ENCODE assay signal across 8 cellular contexts in genomic region chr18:62584241-62585120, GRCh38.
DNase-seq lines count a peak whose midpoint lies in the region; ATAC-seq and TF ChIP-seq lines count a peak whose summit lies in the region.

No MANE protein-coding gene starts in this region.

- no peak overlapping the region for H2BK20ac ChIP-seq in IMR-90 (ENCODE audit: low read depth, low read length)

- no peaks in the 10 kb centered on the region for H3K9me3 Mint-ChIP-seq in activated T-cell treated with anti-CD3 and anti-CD28 coated beads, Interleukin-2, amount 50 U/mL, for 72 hours
- peaks cover 10% of the 10 kb centered on the region for H3K9me3 Mint-ChIP-seq in nephron progenitor cell

- peaks cover 4 to 10% of the 10 kb centered on the region in 2 donors for H3K36me3 Mint-ChIP-seq in activated T-cell treated with anti-CD3 and anti-CD28 coated beads, Interleukin-2, amount 50 U/mL, for 72 hours (ENCODE audit: insufficient read depth in 2 of 2)
- H3K36me3 Mint-ChIP-seq in nephron progenitor cell (ENCODE audit: low read depth), result peaks cover 12% of the 10 kb centered on the region

- H3K4me1 ChIP-seq in IMR-90 (ENCODE audit: control insufficient read depth, insufficient read depth, low read length) (peaks cover 1% of the 10 kb centered on the region; the same call in 1 of the 2 replicates), PC-3 (ENCODE audit: insufficient read depth, low read length) (peaks cover 4% of the 10 kb centered on the region), fibroblast of lung (ENCODE audit: control insufficient read depth, extremely low read depth, insufficient read depth, low read length) (no peaks in the 10 kb centered on the region)

- peaks cover 46% of the 10 kb centered on the region for H3K4me1 Mint-ChIP-seq in activated T-cell treated with anti-CD3 and anti-CD28 coated beads, Interleukin-2, amount 50 U/mL, for 72 hours (ENCODE audit: low read depth)
- peaks cover 38% of the 10 kb centered on the region for H3K4me1 Mint-ChIP-seq in nephron progenitor cell

- H4K91ac ChIP-seq in IMR-90 (ENCODE audit: insufficient read depth, low read depth, low read length), result no peak overlapping the region; the same call in 1 of the 2 replicates

- dilution Hi-C loops in IMR-90 (cut with HindIII; ENCODE audit: low sequenced_read_pairs, unreplicated experiment), result no loop called here

- peak overlapping the region; percentile 48; the same call in 1 of the 2 replicates for H3K4me2 ChIP-seq in IMR-90 (ENCODE audit: low read depth, low read length)
- no peak overlapping the region for H3K4me2 ChIP-seq in PC-3 (ENCODE audit: low read length)
- no peak overlapping the region for H3K4me2 ChIP-seq in fibroblast of lung (ENCODE audit: extremely low read depth, insufficient read depth, low read length)

- 43% methylated on average over 6 of the region's 23 CpGs; no CpG with 5 or more reads in 1 of the 2 experiments for WGBS in IMR-90 (ENCODE audit: extremely low coverage in 2 of 2, insufficient read length in 1 of 2), 2 experiments

- H2BK120ac ChIP-seq in IMR-90 (ENCODE audit: low read depth, low read length), result no peak overlapping the region

- peak overlapping the region; percentile 42 to 75 for H3K4me3 Mint-ChIP-seq in activated T-cell treated with anti-CD3 and anti-CD28 coated beads, Interleukin-2, amount 50 U/mL, for 72 hours
- peak overlapping the region; percentile 70 for H3K4me3 Mint-ChIP-seq in nephron progenitor cell

- H3K4me3 ChIP-seq in IMR-90 (ENCODE audit: insufficient read depth, low read depth, low read length), result no peak overlapping the region
- no peak overlapping the region for H3K4me3 ChIP-seq in PC-3 (ENCODE audit: low read length)
- H3K4me3 ChIP-seq in fibroblast of lung (replicated peaks in 1 of 4; ENCODE audit: control extremely low read depth in 1 of 4, insufficient read depth in 1 of 4, low read depth in 3 of 4, low read length in 4 of 4), result peak overlapping the region in 2 of 4 experiments; percentile 17 to 32

- TF ChIP-seq RAD21 in IMR-90 (IDR thresholded peaks at IDR 0.05; ENCODE audit: low read length), result peak; percentile 91

- in situ Hi-C loops in IMR-90 (cut with MboI; ENCODE audit: low sequenced_read_pairs), result loop anchor here (5.0 kb wide), 1 partner anchor 398 kb away; no protein-coding TSS in a partner anchor

- peak overlapping the region in 1 of 2 experiments; percentile 59; a peak in 1 of 4 replicates for H4K8ac ChIP-seq in IMR-90 (ENCODE audit: low read depth in 2 of 2, low read length in 2 of 2)

- no peaks in the 10 kb centered on the region for H3K9me1 ChIP-seq in IMR-90 (ENCODE audit: insufficient read depth, low read length)

- H3K4ac ChIP-seq in IMR-90 (ENCODE audit: low read depth, low read length), result no peak overlapping the region

- CTCF ChIA-PET in IMR-90 (lab: Yijun Ruan, JAX), result interaction anchor here (0.6 to 1.2 kb wide), 8 partner anchors 12 to 432 kb away, joined by 3 to 5 read pairs (median 3); partner anchors contain the start of gene PHLPP1
- CTCF ChIA-PET in PC-3 (lab: Charles Lee), result interaction anchor here (0.9 kb wide), 2 partner anchors 18 to 159 kb away, joined by 3 read pairs; no protein-coding TSS in a partner anchor

- BruUV-seq in IMR-90 (replicated peaks; lab: Mats Ljungman, UMichigan) (no TSS peak), PC-3 (replicated peaks; lab: Mats Ljungman, UMichigan) (no TSS peak)

- POLR2A ChIA-PET in IMR-90 (lab: Charles Lee; ENCODE audit: unreplicated experiment), result no interaction called here
- POLR2A ChIA-PET in PC-3 (lab: Charles Lee; ENCODE audit: unreplicated experiment), result no interaction called here

- no peaks in the 10 kb centered on the region for H3K79me1 ChIP-seq in IMR-90 (ENCODE audit: low read depth in 1 of 2, low read length in 2 of 2)

- no peak overlapping the region for H2BK15ac ChIP-seq in IMR-90 (ENCODE audit: low read depth, low read length)

- ATAC-seq in GM21526 (IDR thresholded peaks at IDR 0.05; ENCODE audit: low FRiP score, unreplicated experiment), result peak; percentile 82
- peak; percentile 93 for ATAC-seq in IMR-90 (ENCODE audit: low read depth)
- ATAC-seq in PC-3, result peak; percentile 83
- ATAC-seq in activated T-cell treated with anti-CD3 and anti-CD28 coated beads, Interleukin-2, amount 50 U/mL, for 72 hours (replicated peaks in 1 of 2), result peak; percentile 58 to 62
- peak; percentile 78 for ATAC-seq in stimulated activated naive CD8-positive, alpha-beta T cell treated with anti-CD3 and anti-CD28 coated beads, Interleukin-15, Interleukin-2, amounts not matched to agents 100 U/mL and 50 U/mL, for 24 hours

- H3K27me3 ChIP-seq in IMR-90 (ENCODE audit: control insufficient read depth, insufficient read depth, low read length), result peaks cover 3% of the 10 kb centered on the region; the same call in 1 of the 2 replicates
- H3K27me3 ChIP-seq in PC-3 (ENCODE audit: low read length), result no peaks in the 10 kb centered on the region
- H3K27me3 ChIP-seq in fibroblast of lung (ENCODE audit: control insufficient read depth, insufficient read depth, low read length), result no peaks in the 10 kb centered on the region

- H3K23ac ChIP-seq in IMR-90 (ENCODE audit: low read depth, low read length), result no peak overlapping the region

- H3K27ac ChIP-seq in IMR-90 (ENCODE audit: insufficient read depth, low read length), result no peak overlapping the region
- H3K27ac ChIP-seq in PC-3 (ENCODE audit: low read length), result no peak overlapping the region
- H3K27ac ChIP-seq in fibroblast of lung (ENCODE audit: insufficient read depth, low read length), result no peak overlapping the region

- no peak overlapping the region; the same call in 1 of the 2 replicates for H4K5ac ChIP-seq in IMR-90 (ENCODE audit: low read depth, low read length)

- H3K9ac ChIP-seq in IMR-90 (ENCODE audit: low read depth, low read length) (no peak overlapping the region; the same call in 1 of the 2 replicates), PC-3 (ENCODE audit: low read length) (no peak overlapping the region), fibroblast of lung (ENCODE audit: insufficient read depth, low read length) (no peak overlapping the region)

- H2AFZ ChIP-seq in IMR-90 (replicated peaks; ENCODE audit: low read length, poor library complexity), result peak overlapping the region; percentile 89
- no peak overlapping the region for H2AFZ ChIP-seq in PC-3 (ENCODE audit: low read length)
- H2AFZ ChIP-seq in fibroblast of lung (ENCODE audit: low read length), result peak overlapping the region; percentile 59

- no peaks in the 10 kb centered on the region for H3K27me3 Mint-ChIP-seq in activated T-cell treated with anti-CD3 and anti-CD28 coated beads, Interleukin-2, amount 50 U/mL, for 72 hours (ENCODE audit: low read depth)
- peaks cover 15% of the 10 kb centered on the region for H3K27me3 Mint-ChIP-seq in nephron progenitor cell (ENCODE audit: low read depth, poor library complexity)

- H2BK5ac ChIP-seq in IMR-90 (ENCODE audit: low read depth, low read length, poor library complexity, severe bottlenecking), result no peak overlapping the region

- H3K9me2 ChIP-seq in PC-3 (replicated peaks; ENCODE audit: low read length), result no peaks in the 10 kb centered on the region

- H3K9me3 ChIP-seq in IMR-90 (ENCODE audit: control insufficient read depth, insufficient read depth, low read length) (no peaks in the 10 kb centered on the region), PC-3 (ENCODE audit: low read length) (no peaks in the 10 kb centered on the region), fibroblast of lung (ENCODE audit: control insufficient read depth, insufficient read depth, low read depth, low read length) (no peaks in the 10 kb centered on the region)

- peak overlapping the region; percentile 29 for H3K27ac Mint-ChIP-seq in activated T-cell treated with anti-CD3 and anti-CD28 coated beads, Interleukin-2, amount 50 U/mL, for 72 hours
- H3K27ac Mint-ChIP-seq in nephron progenitor cell, result no peak overlapping the region

- no peaks in the 10 kb centered on the region for H3K79me2 ChIP-seq in PC-3 (ENCODE audit: low read length)
- no peaks in the 10 kb centered on the region for H3K79me2 ChIP-seq in fibroblast of lung (ENCODE audit: control insufficient read depth, insufficient read depth, low read length)

- no peaks in the 10 kb centered on the region; the same call in 1 of the 2 replicates for H3K36me3 ChIP-seq in IMR-90 (ENCODE audit: control insufficient read depth, insufficient read depth, low read length)
- H3K36me3 ChIP-seq in PC-3 (ENCODE audit: low read depth, low read length), result no peaks in the 10 kb centered on the region; the same call in 1 of the 2 replicates
- no peaks in the 10 kb centered on the region for H3K36me3 ChIP-seq in fibroblast of lung (ENCODE audit: control insufficient read depth, insufficient read depth, low read length)

- H2AK5ac ChIP-seq in IMR-90 (ENCODE audit: low read depth, low read length), result no peak overlapping the region

- no peak overlapping the region for H3K18ac ChIP-seq in IMR-90 (ENCODE audit: low read depth, low read length)

- no peaks in the 10 kb centered on the region for H3F3A ChIP-seq in PC-3 (ENCODE audit: low read length, unreplicated experiment)

- TF ChIP-seq POLR2A in IMR-90 (IDR thresholded peaks at IDR 0.05; ENCODE audit: low read depth, low read length), result no peak

- H3K56ac ChIP-seq in IMR-90 (ENCODE audit: extremely low read depth, insufficient read depth, low read length), result no peak overlapping the region

- TF ChIP-seq CTCF in IMR-90 (conservative IDR thresholded peaks at IDR 0.05; ENCODE audit: low read depth, low read length) (peak; percentile 99), PC-3 (conservative IDR thresholded peaks at IDR 0.05; ENCODE audit: low read depth, low read length) (peak; percentile 97), fibroblast of lung (conservative IDR thresholded peaks at IDR 0.05 in 1 of 2, IDR thresholded peaks at IDR 0.05 in 1 of 2; ENCODE audit: low read depth in 1 of 2, low read length in 2 of 2) (peak; percentile 98 to 99), nephron progenitor cell (IDR thresholded peaks at IDR 0.05) (peak; percentile 95)

- peak; percentile 97 for DNase-seq in DMS53 (lab: John Stamatoyannopoulos, UW)
- DNase-seq in IMR-90, result peak; percentile 88
- peak; percentile 90 for DNase-seq in PC-3
- peak; percentile 87 for DNase-seq in activated T-cell treated with anti-CD3 and anti-CD28 coated beads, Interleukin-2, amount 50 U/mL, for 72 hours
- peak; percentile 78 to 91 for DNase-seq in fibroblast of lung (ENCODE audit: low read depth in 2 of 2)
- DNase-seq in nephron progenitor cell, result peak; percentile 85
- peak; percentile 84 for DNase-seq in stimulated activated naive CD8-positive, alpha-beta T cell treated with anti-CD3 and anti-CD28 coated beads, Interleukin-15, Interleukin-2, amounts not matched to agents 100 U/mL and 50 U/mL, for 24 hours

- no peak overlapping the region for H2AK9ac ChIP-seq in IMR-90 (replicated peaks; ENCODE audit: low read depth, low read length, poor library complexity)

- intact Hi-C loops in IMR-90 (cut with micrococcal nuclease), result loop anchor here (1.0 to 10.0 kb wide), 5 partner anchors 61 to 740 kb away; partner anchors contain the start of gene ZCCHC2
- intact Hi-C loops in PC-3 (cut with micrococcal nuclease), result loop anchor here (1.0 to 10.0 kb wide), 8 partner anchors 29 to 740 kb away; partner anchors contain the start of genes PHLPP1 and TNFRSF11A

- H4K20me1 ChIP-seq in IMR-90 (ENCODE audit: insufficient read depth, low read length), result peaks cover 3% of the 10 kb centered on the region; the same call in 1 of the 2 replicates
- H4K20me1 ChIP-seq in PC-3 (ENCODE audit: low read length), result no peaks in the 10 kb centered on the region
- no peaks in the 10 kb centered on the region for H4K20me1 ChIP-seq in fibroblast of lung (ENCODE audit: control insufficient read depth, extremely low read depth, insufficient read depth, low read length)

- no peak overlapping the region for H3K14ac ChIP-seq in IMR-90 (replicated peaks; ENCODE audit: low read depth, low read length)
